9 cellular contexts compared by ENCODE assay signal in genomic region chr17:80859004-80859941, GRCh38.
DNase-seq lines count a peak whose midpoint lies in the region; ATAC-seq and TF ChIP-seq lines count a peak whose summit lies in the region.
"Had no signal": no experiment of that assay in that cellular context is flagged by ENCODE, and none has a peak within 500 bp of the region (broad histone marks: within the 10 kb centered on the region; RNA-seq: fewer than 3 reads in every experiment).

No MANE protein-coding gene starts in this region.

- H3K27me3 ChIP-seq in gastroesophageal sphincter: no peaks in the 10 kb centered on the region

- peaks cover 0 to 44% (median 14%) of the 10 kb centered on the region in 3 donors for H3K4me1 ChIP-seq in gastroesophageal sphincter

- H3K27ac ChIP-seq in VCaP (peak overlapping the region; percentile 69), gastroesophageal sphincter (peak overlapping the region in 2 of 4 donors; percentile 44 to 64)

- ATAC-seq in gastroesophageal sphincter (peak; percentile 68), HG02759 (IDR thresholded peaks at IDR 0.05; ENCODE audit: unreplicated experiment) (no peak), GM21526 (IDR thresholded peaks at IDR 0.05; ENCODE audit: low FRiP score, unreplicated experiment) (no peak)
- ATAC-seq: Panc1 had no signal

- TF ChIP-seq POLR2A in gastroesophageal sphincter (IDR thresholded peaks at IDR 0.05): no peak

- TF ChIP-seq EP300 in gastroesophageal sphincter (IDR thresholded peaks at IDR 0.05): no peak

- TF ChIP-seq CTCF in VCaP (conservative IDR thresholded peaks at IDR 0.05) (no peak), gastroesophageal sphincter (IDR thresholded peaks at IDR 0.05) (no peak)

- H3K4me3 ChIP-seq in gastroesophageal sphincter: no peak overlapping the region
- H3K4me3 ChIP-seq: skin epidermis had no signal

- peaks cover 0 to 40% of the 10 kb centered on the region in 2 donors for H3K36me3 ChIP-seq in gastroesophageal sphincter

- no peaks in the 10 kb centered on the region for H3K9me3 ChIP-seq in gastroesophageal sphincter

- peak; percentile 22 for DNase-seq in HT-29 (ENCODE audit: low spot score)
- DNase-seq in pulmonary artery endothelial cell (ENCODE audit: low read depth, low spot score): peak; percentile 69
- no peak for DNase-seq in NOMO-1 treated with dmso at 0.1 percent for 144 hours (lab: John Stamatoyannopoulos, UW; ENCODE audit: unreplicated experiment)

- WGBS in gastroesophageal sphincter (ENCODE audit: low coverage in 1 of 2), 2 donors: 0 to 34% methylated on average over 1 to 16 of the region's 40 CpGs
